ENCODE assay signal across 26 cellular contexts in genomic region chr3:78242724-78243123, GRCh38.
A peak's percentile ranks its signal among the peaks of the same experiment; 100 is the strongest.
DNase-seq lines count a peak whose midpoint lies in the region; ATAC-seq, FAIRE-seq and TF ChIP-seq lines count a peak whose summit lies in the region.
"Had no signal": no experiment of that assay in that cellular context is flagged by ENCODE, and none has a peak within 500 bp of the region (broad histone marks: within the 10 kb centered on the region; RNA-seq: fewer than 3 reads in every experiment).

No MANE protein-coding gene starts in this region.

- H3K27me3 ChIP-seq in HepG2 (ENCODE audit: control insufficient read depth in 1 of 2, insufficient read depth in 2 of 2, low read length in 2 of 2): no peaks in the 10 kb centered on the region
- H3K27me3 ChIP-seq in right lobe of liver: no peaks in the 10 kb centered on the region
- no peaks in the 10 kb centered on the region for H3K27me3 ChIP-seq in SK-N-SH (ENCODE audit: insufficient read depth)
- H3K27me3 ChIP-seq in endodermal cell (ENCODE audit: control insufficient read depth, insufficient read depth, low read length, poor library complexity, severe bottlenecking): no peaks in the 10 kb centered on the region
- H3K27me3 ChIP-seq: BE2C, BLaER1 had no signal

- H3K27ac ChIP-seq in HepG2 (ENCODE audit: extremely low read length, insufficient read depth, low read length) (no peak overlapping the region), right lobe of liver (no peak overlapping the region), SK-N-SH (ENCODE audit: low read depth in 2 of 2, low read length in 1 of 2) (no peak overlapping the region), endodermal cell (ENCODE audit: low read depth, low read length) (no peak overlapping the region)
- H3K27ac ChIP-seq: 22Rv1, BLaER1 had no signal

- ATAC-seq in HepG2 (no peak), right lobe of liver (no peak), mucosa of descending colon (no peak)
- ATAC-seq: GM12878 had no signal

- H3K36me3 ChIP-seq in HepG2 (replicated peaks in 1 of 2; ENCODE audit: control insufficient read depth in 1 of 2, insufficient read depth in 2 of 2, low read length in 2 of 2) (no peaks in the 10 kb centered on the region), right lobe of liver (no peaks in the 10 kb centered on the region), SK-N-SH (replicated peaks in 1 of 2; ENCODE audit: control insufficient read depth in 1 of 2, insufficient read depth in 2 of 2, low read length in 1 of 2) (no peaks in the 10 kb centered on the region), endodermal cell (ENCODE audit: control insufficient read depth, insufficient read depth, low read length) (no peaks in the 10 kb centered on the region), mucosa of descending colon (ENCODE audit: low read depth) (no peaks in the 10 kb centered on the region)
- H3K36me3 ChIP-seq: BE2C, BLaER1 had no signal

- H3K27me3 Mint-ChIP-seq in endodermal cell (ENCODE audit: insufficient read depth): no peaks in the 10 kb centered on the region
- H3K27me3 Mint-ChIP-seq: CD4-positive, alpha-beta memory T cell; CD4-positive, CD25-positive, alpha-beta regulatory T cell had no signal

- 0% methylated on average over 3 of the region's 3 CpGs for WGBS in HepG2 (ENCODE audit: low lambda C conversion rate)
- whole genome bisulfite sequencing in right lobe of liver (ENCODE audit: insufficient coverage, low coverage, low lambda C conversion rate, missing lambda C conversion rate): 57% methylated on average over 3 of the region's 3 CpGs
- WGBS in SK-N-SH (ENCODE audit: low lambda C conversion rate): 34% methylated on average over 3 of the region's 3 CpGs
- 82 to 100% methylated on average over 2 to 3 of the region's 3 CpGs for WGBS in endodermal cell (ENCODE audit: insufficient coverage in 1 of 2, insufficient read length in 1 of 2), 2 experiments

- TF ChIP-seq POLR2A in HepG2 (IDR thresholded peaks at IDR 0.05; ENCODE audit: insufficient read depth in 1 of 2, low read depth in 2 of 2, low read length in 2 of 2) (no peak), right lobe of liver (IDR thresholded peaks at IDR 0.05) (no peak)

- no peak overlapping the region for H3K4me3 Mint-ChIP-seq in endodermal cell
- H3K4me3 Mint-ChIP-seq: CD14-positive monocyte; CD4-positive, alpha-beta memory T cell; CD4-positive, CD25-positive, alpha-beta regulatory T cell; CD8-positive, alpha-beta memory T cell had no signal

- H3K4me2 ChIP-seq in HepG2 (ENCODE audit: low read depth, low read length) (no peak overlapping the region), SK-N-SH (no peak overlapping the region)
- H3K4me2 ChIP-seq: BLaER1 had no signal

- no peaks in the 10 kb centered on the region for H3K4me1 ChIP-seq in HepG2 (ENCODE audit: insufficient read depth, low read length)
- no peaks in the 10 kb centered on the region for H3K4me1 ChIP-seq in right lobe of liver
- H3K4me1 ChIP-seq in SK-N-SH (ENCODE audit: control insufficient read depth in 1 of 2, insufficient read depth in 2 of 2, low read depth in 1 of 2, low read length in 1 of 2): no peaks in the 10 kb centered on the region
- no peaks in the 10 kb centered on the region for H3K4me1 ChIP-seq in endodermal cell (ENCODE audit: control insufficient read depth, insufficient read depth, low read length)
- H3K4me1 ChIP-seq in mucosa of descending colon (ENCODE audit: low read depth): no peaks in the 10 kb centered on the region
- H3K4me1 ChIP-seq: BE2C, BLaER1 had no signal

- CTCF ChIA-PET in HepG2 (lab: Yijun Ruan, JAX; ENCODE audit: low intra/inter-chr PET ratio, low total read pairs) (no interaction called here), SK-N-SH (lab: Yijun Ruan, JAX) (no interaction called here)

- in situ Hi-C loops in HepG2 (cut with HindIII; ENCODE audit: extremely low pct_ligation_motif_present, low pct_unique_long_range_greater_than_20kb): no loop called here

- DNase-seq in HepG2 (ENCODE audit: low spot score) (no peak), right lobe of liver (no peak), SK-N-SH (no peak), endodermal cell (no peak), NCI-H1105 (lab: John Stamatoyannopoulos, UW) (no peak), mucosa of descending colon (no peak)
- DNase-seq: ACHN; BE2C; C1 segment of cervical spinal cord; CD4-positive, alpha-beta memory T cell; CD4-positive, CD25-positive, alpha-beta regulatory T cell; CD8-positive, alpha-beta memory T cell; COR-L47; DMS 273 treated with DMSO at 0.1 percent for 48 hours; DMS153; DMS53; DMS79; DND-41; EL; GDM1 had no signal

- no peak for TF ChIP-seq RAD21 in HepG2 (CRISPR knock-in tag; IDR thresholded peaks at IDR 0.05)
- TF ChIP-seq RAD21 in SK-N-SH (IDR thresholded peaks at IDR 0.05; ENCODE audit: low read length): no peak

- H3K9me3 Mint-ChIP-seq in endodermal cell: peaks cover 57% of the 10 kb centered on the region

- H3K4me3 ChIP-seq in HepG2 (replicated peaks in 1 of 3; ENCODE audit: insufficient read depth in 1 of 3, low read depth in 2 of 3, low read length in 3 of 3) (no peak overlapping the region), right lobe of liver (no peak overlapping the region), SK-N-SH (ENCODE audit: low read depth in 2 of 2, low read length in 1 of 2) (no peak overlapping the region), endodermal cell (ENCODE audit: low read length) (peak overlapping the region; percentile 23), mucosa of descending colon (no peak overlapping the region)
- H3K4me3 ChIP-seq: BLaER1, GM12878 had no signal

- H3K9me3 ChIP-seq in HepG2 (ENCODE audit: low read length) (peaks cover 14% of the 10 kb centered on the region), right lobe of liver (no peaks in the 10 kb centered on the region), SK-N-SH (no peaks in the 10 kb centered on the region), endodermal cell (ENCODE audit: control insufficient read depth, low read length) (peaks cover 63% of the 10 kb centered on the region), mucosa of descending colon (peaks cover 45% of the 10 kb centered on the region)
- H3K9me3 ChIP-seq: BE2C had no signal

- intact Hi-C loops in HepG2 (cut with micrococcal nuclease; ENCODE audit: unreplicated experiment): no loop called here
- intact Hi-C loops in right lobe of liver (cut with DNase I): no loop called here
- intact Hi-C loops in mucosa of descending colon (cut with DNase I, micrococcal nuclease): no loop called here

- TF ChIP-seq EP300 in HepG2 (IDR thresholded peaks at IDR 0.05; ENCODE audit: low read depth in 2 of 2, low read length in 2 of 2) (no peak), HepG2 (CRISPR knock-in tag; IDR thresholded peaks at IDR 0.05; ENCODE audit: borderline replicate concordance) (no peak), SK-N-SH (IDR thresholded peaks at IDR 0.05; ENCODE audit: borderline replicate concordance in 1 of 2, low read depth in 1 of 2, low read length in 1 of 2) (no peak)

- H3K36me3 Mint-ChIP-seq in endodermal cell (ENCODE audit: low read depth): peaks cover 9% of the 10 kb centered on the region
- H3K36me3 Mint-ChIP-seq: CD14-positive monocyte; CD4-positive, alpha-beta memory T cell; CD4-positive, CD25-positive, alpha-beta regulatory T cell; CD8-positive, alpha-beta memory T cell had no signal

- H3K79me2 ChIP-seq in HepG2 (ENCODE audit: insufficient read depth, low read length): no peaks in the 10 kb centered on the region
- no peaks in the 10 kb centered on the region for H3K79me2 ChIP-seq in SK-N-SH (ENCODE audit: insufficient read depth)

- no TSS peak for BruUV-seq in HepG2 (replicated peaks; lab: Mats Ljungman, UMichigan)

- no peak overlapping the region for H3K27ac Mint-ChIP-seq in endodermal cell
- H3K27ac Mint-ChIP-seq: CD14-positive monocyte; CD4-positive, alpha-beta memory T cell; CD4-positive, CD25-positive, alpha-beta regulatory T cell; CD8-positive, alpha-beta memory T cell had no signal

- no peak for FAIRE-seq in HepG2 (lab: Jason Lieb, UNC)
- FAIRE-seq: GM12878, GM12892, GM18507 had no signal

- TF ChIP-seq CTCF in HepG2 (CRISPR knock-in tag; IDR thresholded peaks at IDR 0.05) (no peak), right lobe of liver (IDR thresholded peaks at IDR 0.05) (no peak), SK-N-SH (IDR thresholded peaks at IDR 0.05) (no peak), endodermal cell (conservative IDR thresholded peaks at IDR 0.05) (no peak), mucosa of descending colon (IDR thresholded peaks at IDR 0.05) (no peak)

- H2AFZ ChIP-seq in HepG2 (ENCODE audit: low read length) (no peak overlapping the region), SK-N-SH (ENCODE audit: low read depth) (no peak overlapping the region)

- no peaks in the 10 kb centered on the region for H3K4me1 Mint-ChIP-seq in endodermal cell
- H3K4me1 Mint-ChIP-seq: CD14-positive monocyte; CD4-positive, alpha-beta memory T cell; CD4-positive, CD25-positive, alpha-beta regulatory T cell; CD8-positive, alpha-beta memory T cell had no signal

- H3K9ac ChIP-seq in HepG2 (ENCODE audit: insufficient read depth, low read depth, low read length) (no peak overlapping the region), SK-N-SH (no peak overlapping the region), endodermal cell (ENCODE audit: extremely low read depth, low read length, poor library complexity, severe bottlenecking) (no peak overlapping the region)
- H3K9ac ChIP-seq: BLaER1 had no signal

- H3F3A ChIP-seq in SK-N-SH (replicated peaks; ENCODE audit: insufficient read depth): no peaks in the 10 kb centered on the region

- POLR2A ChIA-PET in HepG2 (lab: Yijun Ruan, JAX) (no interaction called here), SK-N-SH (lab: Yijun Ruan, JAX) (no interaction called here)

- H3K9me2 ChIP-seq in SK-N-SH: no peaks in the 10 kb centered on the region

- H4K20me1 ChIP-seq in HepG2 (ENCODE audit: insufficient read depth, low read length) (no peaks in the 10 kb centered on the region), SK-N-SH (ENCODE audit: insufficient read depth) (no peaks in the 10 kb centered on the region)
- H4K20me1 ChIP-seq: BLaER1 had no signal

TF ChIP-seq in HepG2, 621 proteins besides CTCF, POLR2A, EP300 and RAD21 (continues in another document):
- TF ChIP-seq MAFF (IDR thresholded peaks at IDR 0.05; ENCODE audit: low read depth, low read length): 0 out of 2 replicates have a peak, but pooled peaks have one; percentile 20

TF ChIP-seq in SK-N-SH, 30 proteins besides CTCF, POLR2A, EP300 and RAD21:
- TF ChIP-seq EZH2phosphoT487 (IDR thresholded peaks at IDR 0.05; ENCODE audit: borderline replicate concordance, low read depth) (no peak), GATA2 (CRISPR knock-in tag; IDR thresholded peaks at IDR 0.05) (peak; percentile 26; the same call in 1 of the 2 replicates)
